Comparison of ENCODE assay signal across 8 cellular contexts in genomic region chr5:135332519-135333150, GRCh38.
DNase-seq lines count a peak whose midpoint lies in the region; ATAC-seq and TF ChIP-seq lines count a peak whose summit lies in the region.

No MANE protein-coding gene starts in this region.

- H3K4me3 ChIP-seq in CD8-positive, alpha-beta T cell (ENCODE audit: low read depth, low read length): no peak overlapping the region
- no peak overlapping the region for H3K4me3 ChIP-seq in colonic mucosa

- no peaks in the 10 kb centered on the region for H3K27me3 ChIP-seq in CD8-positive, alpha-beta T cell (ENCODE audit: insufficient read depth, low read length)
- H3K27me3 ChIP-seq in colonic mucosa: no peaks in the 10 kb centered on the region

- no peak overlapping the region for H3K27ac Mint-ChIP-seq in CD8-positive, alpha-beta T cell

- H3K4me3 Mint-ChIP-seq in CD8-positive, alpha-beta T cell: no peak overlapping the region

- H3K4me1 ChIP-seq in CD8-positive, alpha-beta T cell (ENCODE audit: insufficient read depth, low read length): no peaks in the 10 kb centered on the region
- H3K4me1 ChIP-seq in colonic mucosa: no peaks in the 10 kb centered on the region

- H3K36me3 Mint-ChIP-seq in CD8-positive, alpha-beta T cell: peaks cover 64% of the 10 kb centered on the region

- ATAC-seq in CD8-positive, alpha-beta T cell: no peak
- ATAC-seq in GM19372 (IDR thresholded peaks at IDR 0.05; ENCODE audit: low read depth, unreplicated experiment) (peak; percentile 55), GM18907 (IDR thresholded peaks at IDR 0.05; ENCODE audit: unreplicated experiment) (no peak), HG03139 (IDR thresholded peaks at IDR 0.05; ENCODE audit: unreplicated experiment) (no peak)

- H3K36me3 ChIP-seq in CD8-positive, alpha-beta T cell (ENCODE audit: insufficient read depth, low read length): peaks cover 6% of the 10 kb centered on the region
- peaks cover 16% of the 10 kb centered on the region for H3K36me3 ChIP-seq in colonic mucosa

- H3K4me1 Mint-ChIP-seq in CD8-positive, alpha-beta T cell (ENCODE audit: low read depth): peaks cover 4% of the 10 kb centered on the region

- peak; percentile 57 for TF ChIP-seq CTCF in CD8-positive, alpha-beta T cell (IDR thresholded peaks at IDR 0.05)
- peak; percentile 42 for TF ChIP-seq CTCF in colonic mucosa (IDR thresholded peaks at IDR 0.05)

- H3K9me3 ChIP-seq in CD8-positive, alpha-beta T cell (ENCODE audit: low read length): no peaks in the 10 kb centered on the region
- no peaks in the 10 kb centered on the region for H3K9me3 ChIP-seq in colonic mucosa

- no peak for DNase-seq in CD8-positive, alpha-beta T cell
- DNase-seq in NCI-H82 (lab: John Stamatoyannopoulos, UW) (peak; percentile 89), colonic mucosa (no peak), midbrain (lab: John Stamatoyannopoulos, UW) (peak; percentile 49), NCI-H187 treated with DMSO at 0.1 percent for 48 hours (lab: John Stamatoyannopoulos, UW) (no peak)

- H3K27ac ChIP-seq in CD8-positive, alpha-beta T cell (ENCODE audit: low read depth, low read length): no peak overlapping the region
- no peak overlapping the region for H3K27ac ChIP-seq in colonic mucosa

- H3K27me3 Mint-ChIP-seq in CD8-positive, alpha-beta T cell (ENCODE audit: low read depth): no peaks in the 10 kb centered on the region

- intact Hi-C loops in CD8-positive, alpha-beta T cell (cut with DNase I, micrococcal nuclease): loop anchor here in 1 of 2 experiments (1.0 kb wide), 1 partner anchor 141 kb away; no protein-coding TSS in a partner anchor
- intact Hi-C loops in colonic mucosa (cut with DNase I): loop anchor here (5.0 kb wide), 1 partner anchor 125 kb away; no protein-coding TSS in a partner anchor

- no peak overlapping the region for H3K9ac ChIP-seq in colonic mucosa (ENCODE audit: low read depth in 2 of 2, low read length in 2 of 2)

- no peaks in the 10 kb centered on the region for H3K9me3 Mint-ChIP-seq in CD8-positive, alpha-beta T cell

- POLR2A ChIA-PET in CD8-positive, alpha-beta T cell (lab: Charles Lee): no interaction called here

- CTCF ChIA-PET in CD8-positive, alpha-beta T cell (lab: Charles Lee): interaction anchor here (0.7 to 1.2 kb wide), 3 partner anchors 7 to 195 kb away, joined by 3 to 4 read pairs (median 3); no protein-coding TSS in a partner anchor

Comparison
In these comparisons a context has a peak if more than half of its experiments do, and no peak if none do; other contexts are left out.
1. DNase-seq: peak in NCI-H82 (single experiment) and midbrain (single experiment); none in CD8-positive, alpha-beta T cell (0 of 7), colonic mucosa (single experiment) and NCI-H187 treated with DMSO at 0.1 percent for 48 hours (single experiment).